In genomic region chr1:229116114-229116513, GRCh38 we compare ENCODE assay signal across 13 cellular contexts.
"Had no signal": no experiment of that assay in that cellular context is flagged by ENCODE, and none has a peak within 500 bp of the region (broad histone marks: within the 10 kb centered on the region; RNA-seq: fewer than 3 reads in every experiment).

No MANE protein-coding gene starts in this region.

- DNase-seq: activated effector memory CD4-positive, alpha-beta T cell treated with Interleukin-2 at 50 U/mL for 16 hours; activated T-cell treated with anti-CD3 and anti-CD28 coated beads, Interleukin-2, amount 50 U/mL, for 1 hour; amniotic stem cell; body of pancreas; cortex of kidney; effector memory CD4-positive, alpha-beta T cell; immature natural killer cell; mammary epithelial cell; tibial artery had no signal

- H3K4me1 ChIP-seq: parathyroid adenoma had no signal

- H3K27me3 ChIP-seq: body of pancreas, tibial artery had no signal

- H3K27ac ChIP-seq: parathyroid adenoma, skin epidermis had no signal

- H3K4me3 ChIP-seq: body of pancreas, skin epidermis, tibial artery had no signal

- H3K36me3 ChIP-seq: tibial artery had no signal

- H3K9me3 ChIP-seq: body of pancreas, tibial artery had no signal

- H3K9ac ChIP-seq: parathyroid adenoma had no signal

- H3K79me2 ChIP-seq: parathyroid adenoma had no signal

- ATAC-seq: activated CD4-positive, CD25-positive, alpha-beta regulatory T cell treated with anti-CD3 and anti-CD28 coated beads, Interleukin-2, amount 50 U/mL, for 24 hours; activated naive CD4-positive, alpha-beta T cell treated with anti-CD3 and anti-CD28 coated beads, Interleukin-2, amount 50 U/mL, for 72 hours; body of pancreas had no signal
